27 cellular contexts compared by ENCODE assay signal in genomic region chr3:123877466-123877865, GRCh38.
"Had no signal": no experiment of that assay in that cellular context is flagged by ENCODE, and none has a peak within 500 bp of the region (broad histone marks: within the 10 kb centered on the region; RNA-seq: fewer than 3 reads in every experiment).

No MANE protein-coding gene starts in this region.

- H3K27ac ChIP-seq: epithelial cell of prostate, gastrocnemius medialis, left lung, neural progenitor cell, parathyroid adenoma, stomach, tibial nerve, upper lobe of right lung, uterus had no signal

- H3K9me3 ChIP-seq: gastrocnemius medialis, left lung, stomach, tibial nerve, upper lobe of right lung, uterus had no signal

- H3K4me2 ChIP-seq: neural progenitor cell, smooth muscle cell had no signal

- H3K9ac ChIP-seq: neural progenitor cell, parathyroid adenoma had no signal

- ATAC-seq: esophagus mucosa; gastrocnemius medialis; left lung; naive thymus-derived CD4-positive, alpha-beta T cell; sciatic nerve; upper lobe of right lung had no signal

- H3K4me1 ChIP-seq: gastrocnemius medialis, left lung, parathyroid adenoma, stomach, tibial nerve, upper lobe of right lung, uterus had no signal

- H3K4me3 ChIP-seq: gastrocnemius medialis, left lung, neural progenitor cell, smooth muscle cell, stomach, tibial nerve, upper lobe of right lung, uterus had no signal

- H3K36me3 ChIP-seq: gastrocnemius medialis, left lung, stomach, tibial nerve, upper lobe of right lung, uterus had no signal

- H3K4me1 Mint-ChIP-seq: stimulated activated effector memory CD8-positive, alpha-beta T cell treated with anti-CD3 and anti-CD28 coated beads, Interleukin-12 subunit alpha, Interleukin-12 subunit beta, amount 100 ng/mL, for 72 hours had no signal

- H3K4me3 Mint-ChIP-seq: endodermal cell; naive thymus-derived CD4-positive, alpha-beta T cell; nephron; neural progenitor cell; stimulated activated effector memory CD8-positive, alpha-beta T cell treated with anti-CD3 and anti-CD28 coated beads, Interleukin-12 subunit alpha, Interleukin-12 subunit beta, amount 100 ng/mL, for 72 hours had no signal

- H3K36me3 Mint-ChIP-seq: naive thymus-derived CD4-positive, alpha-beta T cell; stimulated activated effector memory CD8-positive, alpha-beta T cell treated with anti-CD3 and anti-CD28 coated beads, Interleukin-12 subunit alpha, Interleukin-12 subunit beta, amount 100 ng/mL, for 72 hours had no signal

- DNase-seq: effector CD8-positive, alpha-beta T cell; foreskin fibroblast; gastrocnemius medialis; head of caudate nucleus; kidney; left lung; mesenchymal stem cell; midbrain; naive thymus-derived CD4-positive, alpha-beta T cell; stimulated activated CD4-positive, alpha-beta T cell treated with anti-CD3 and anti-CD28 coated beads, Interleukin-12 subunit alpha, Interleukin-12 subunit beta, amount 100 ng/mL, for 4 hours; stimulated activated CD4-positive, alpha-beta T cell treated with anti-CD3 and anti-CD28 coated beads, Interleukin-2, amount 100 ng/mL, for 24 hours; stimulated activated CD4-positive, alpha-beta T cell treated with anti-CD3 and anti-CD28 coated beads, Interleukin-4, amount 100 ng/mL, for 24 hours; stimulated activated naive CD4-positive, alpha-beta T cell treated with Interleukin-2 at 50 U/mL for 16 hours; stomach; upper lobe of right lung; uterus had no signal

- H2AFZ ChIP-seq: neural progenitor cell, parathyroid adenoma had no signal

- H3K27ac Mint-ChIP-seq: endodermal cell; naive thymus-derived CD4-positive, alpha-beta T cell; nephron; progenitor cell of endocrine pancreas; stimulated activated effector memory CD8-positive, alpha-beta T cell treated with anti-CD3 and anti-CD28 coated beads, Interleukin-12 subunit alpha, Interleukin-12 subunit beta, amount 100 ng/mL, for 72 hours had no signal

- H3K79me2 ChIP-seq: parathyroid adenoma had no signal

- H3K9me3 Mint-ChIP-seq: endodermal cell; nephron; stimulated activated effector memory CD8-positive, alpha-beta T cell treated with anti-CD3 and anti-CD28 coated beads, Interleukin-12 subunit alpha, Interleukin-12 subunit beta, amount 100 ng/mL, for 72 hours had no signal

- H3K27me3 ChIP-seq: gastrocnemius medialis, neural progenitor cell, tibial nerve, uterus had no signal
